ENCODE assay signal across 7 cellular contexts in genomic region chr22:31750365-31751284, GRCh38. TPM values are rescaled to one million over a fixed set of nuclear protein-coding genes. Genes with fewer than 3 reads are reported as not detected.
DNase-seq lines count a peak whose midpoint lies in the region; ATAC-seq and TF ChIP-seq lines count a peak whose summit lies in the region.

No MANE protein-coding gene starts in this region.

- peaks cover 37% of the 10 kb centered on the region for H3K4me1 Mint-ChIP-seq in activated T-helper 17 cell treated with anti-CD3 and anti-CD28 coated beads, Interleukin-2, amount 50 U/mL, for 72 hours

- H3K9ac ChIP-seq in HUES48 (ENCODE audit: low read depth, low read length) = no peak overlapping the region
- H3K9ac ChIP-seq in iPS-20b (ENCODE audit: low read depth, low read length) = peak overlapping the region; percentile 99; the same call in 1 of the 2 replicates

- WGBS in stomach, 5 donors = 64 to 66% (median 65%) methylated on average over 16 of the region's 16 CpGs

- no peak for TF ChIP-seq EP300 in stomach (IDR thresholded peaks at IDR 0.05)

- intact Hi-C loops in stomach (cut with DNase I; ENCODE audit: low total_unique reads) = loop anchor here (10.0 kb wide), 1 partner anchor 86 kb away; the partner anchor contains the start of gene PISD

- no peak for TF ChIP-seq POLR2A in stomach (IDR thresholded peaks at IDR 0.05)

- peak overlapping the region; percentile 96 for H3K27ac Mint-ChIP-seq in activated T-helper 17 cell treated with anti-CD3 and anti-CD28 coated beads, Interleukin-2, amount 50 U/mL, for 72 hours

- H3K9me3 Mint-ChIP-seq in activated T-helper 17 cell treated with anti-CD3 and anti-CD28 coated beads, Interleukin-2, amount 50 U/mL, for 72 hours = no peaks in the 10 kb centered on the region

- H3K4me3 Mint-ChIP-seq in activated T-helper 17 cell treated with anti-CD3 and anti-CD28 coated beads, Interleukin-2, amount 50 U/mL, for 72 hours = peak overlapping the region; percentile 100

- H3K36me3 ChIP-seq in HUES48 (ENCODE audit: control insufficient read depth, insufficient read depth, low read length) (peaks cover 10% of the 10 kb centered on the region), iPS-20b (ENCODE audit: insufficient read depth, low read depth, low read length) (peaks cover 9% of the 10 kb centered on the region; the same call in 1 of the 2 replicates), stomach (peaks cover 0 to 12% (median 5%) of the 10 kb centered on the region in 4 donors)

- TF ChIP-seq CTCF in stomach (IDR thresholded peaks at IDR 0.05) = no peak

- no peak for DNase-seq in stomach
- no peak for DNase-seq in H4 (ENCODE audit: low spot score)

- peak overlapping the region; percentile 94 for H3K4me3 ChIP-seq in HUES48 (ENCODE audit: low read depth, low read length)
- peak overlapping the region; percentile 93; the same call in 1 of the 2 replicates for H3K4me3 ChIP-seq in iPS-20b (ENCODE audit: low read length)
- peak overlapping the region; percentile 78 to 98 (median 95) for H3K4me3 ChIP-seq in stomach

- peaks cover 57% of the 10 kb centered on the region for H3K36me3 Mint-ChIP-seq in activated T-helper 17 cell treated with anti-CD3 and anti-CD28 coated beads, Interleukin-2, amount 50 U/mL, for 72 hours (ENCODE audit: low read depth)

- no peak for ATAC-seq in activated T-helper 17 cell treated with anti-CD3 and anti-CD28 coated beads, Interleukin-2, amount 50 U/mL, for 72 hours (replicated peaks)
- no peak for ATAC-seq in HG03354 (IDR thresholded peaks at IDR 0.05; ENCODE audit: poor library complexity, severe bottlenecking, unreplicated experiment)
- ATAC-seq in HG02759 (IDR thresholded peaks at IDR 0.05; ENCODE audit: unreplicated experiment) = no peak

- no peaks in the 10 kb centered on the region for H3K9me3 ChIP-seq in HUES48 (ENCODE audit: control insufficient read depth, insufficient read depth, low read length)
- H3K9me3 ChIP-seq in iPS-20b (ENCODE audit: insufficient read depth, low read depth, low read length) = no peaks in the 10 kb centered on the region
- H3K9me3 ChIP-seq in stomach = no peaks in the 10 kb centered on the region

- H3K27me3 ChIP-seq in HUES48 (ENCODE audit: control insufficient read depth, insufficient read depth, low read length) = no peaks in the 10 kb centered on the region
- no peaks in the 10 kb centered on the region for H3K27me3 ChIP-seq in iPS-20b (ENCODE audit: insufficient read depth, low read length)
- no peaks in the 10 kb centered on the region for H3K27me3 ChIP-seq in stomach

- H3K27ac ChIP-seq in HUES48 (ENCODE audit: low read depth, low read length) = no peak overlapping the region
- H3K27ac ChIP-seq in iPS-20b (ENCODE audit: low read length) = no peak overlapping the region
- H3K27ac ChIP-seq in stomach = peak overlapping the region; percentile 40 to 97 (median 91)

- peaks cover 32% of the 10 kb centered on the region for H3K4me1 ChIP-seq in HUES48 (ENCODE audit: control insufficient read depth, insufficient read depth, low read length)
- H3K4me1 ChIP-seq in iPS-20b (ENCODE audit: insufficient read depth, low read length) = peaks cover 25% of the 10 kb centered on the region; the same call in 1 of the 2 replicates
- H3K4me1 ChIP-seq in stomach = peaks cover 36 to 75% (median 59%) of the 10 kb centered on the region in 4 donors

- no peaks in the 10 kb centered on the region for H3K27me3 Mint-ChIP-seq in activated T-helper 17 cell treated with anti-CD3 and anti-CD28 coated beads, Interleukin-2, amount 50 U/mL, for 72 hours

RNA-seq across cellular contexts. Expression of gene PRR14L, which starts 0.7 kb away (rescaled TPM):
- 10 to 100 TPM; 62.8 to 75.3 TPM for total RNA-seq in activated T-helper 17 cell treated with anti-CD3 and anti-CD28 coated beads, Interleukin-2, amount 50 U/mL, for 72 hours
- total RNA-seq in stomach = 100 to 1,000 TPM in 1 of 5 donors, 10 to 100 TPM in 4; 24.0 to 193 (median 29.9) TPM
- polyA plus RNA-seq in stomach = 1 to 10 TPM; 4.0 to 5.5 (median 4.2) TPM
- 7.0 and 7.2 TPM in 2 replicates for total RNA-seq in H4 (2014; rRNA removed; shearing (Covaris generic))

RNA-seq across cellular contexts. Expression of gene DEPDC5, which starts 3.2 kb away (rescaled TPM):
- total RNA-seq in activated T-helper 17 cell treated with anti-CD3 and anti-CD28 coated beads, Interleukin-2, amount 50 U/mL, for 72 hours = 10 to 100 TPM; 50.0 to 57.1 TPM
- total RNA-seq in stomach = 10 to 100 TPM; 20.1 to 39.1 (median 25.1) TPM
- 1 to 10 TPM; 4.7 to 8.5 (median 6.3) TPM for polyA plus RNA-seq in stomach
- 5.6 and 7.6 TPM in 2 replicates for total RNA-seq in H4 (2014; rRNA removed; shearing (Covaris generic))

Comparison
In these comparisons a context has a peak if more than half of its experiments do, and no peak if none do; other contexts are left out.
1. H3K27ac ChIP-seq: peak in stomach (5 of 5); none in HUES48 (single experiment) and iPS-20b (single experiment).
2. Peak in every context shown above with its lines, with median percentiles within 50 percentile points of each other: H3K4me3 ChIP-seq.